ENCODE assay signal across 30 cellular contexts in genomic region chr1:41368384-41368783, GRCh38.
DNase-seq lines count a peak whose midpoint lies in the region; ATAC-seq and TF ChIP-seq lines count a peak whose summit lies in the region.
"Had no signal": no experiment of that assay in that cellular context is flagged by ENCODE, and none has a peak within 500 bp of the region (broad histone marks: within the 10 kb centered on the region; RNA-seq: fewer than 3 reads in every experiment).

No MANE protein-coding gene starts in this region.

- H3K27ac Mint-ChIP-seq in nephron = peak overlapping the region in 2 of 3 experiments; percentile 5 to 68
- H3K27ac Mint-ChIP-seq: activated CD4-positive, alpha-beta T cell treated with anti-CD3 and anti-CD28 coated beads, Interleukin-2, amount 10 ng/mL, durations not matched to agents 24 days and 14 days; activated naive CD4-positive, alpha-beta T cell treated with anti-CD3 and anti-CD28 coated beads, Interleukin-2, amount 50 U/mL, for 72 hours; CD14-positive monocyte; HFFc6 had no signal

- peaks cover 82% of the 10 kb centered on the region for H3K4me1 Mint-ChIP-seq in nephron
- H3K4me1 Mint-ChIP-seq: activated CD4-positive, alpha-beta T cell treated with anti-CD3 and anti-CD28 coated beads, Interleukin-2, amount 10 ng/mL, durations not matched to agents 24 days and 14 days had no signal

- DNase-seq in DMS53 (lab: John Stamatoyannopoulos, UW) (peak; percentile 63), DMS53 treated with DMSO at 0.1 percent for 48 hours (lab: John Stamatoyannopoulos, UW; ENCODE audit: unreplicated experiment) (no peak), DMS 273 (lab: John Stamatoyannopoulos, UW; ENCODE audit: unreplicated experiment) (peak; percentile 100), NCI-H524 treated with DMSO at 0.1 percent for 48 hours (lab: John Stamatoyannopoulos, UW) (peak; percentile 48), NCI-H345 treated with DMSO at 0.1 percent for 48 hours (lab: John Stamatoyannopoulos, UW; ENCODE audit: unreplicated experiment) (no peak)
- DNase-seq in activated CD4-positive, alpha-beta T cell treated with anti-CD3 and anti-CD28 coated beads, Interleukin-2, amount 50 U/mL, for 48 hours = no peak
- DNase-seq: activated CD4-positive, alpha-beta T cell treated with anti-CD3 and anti-CD28 coated beads, Interleukin-2, amount 10 ng/mL, durations not matched to agents 24 days and 14 days; activated effector memory CD4-positive, alpha-beta T cell treated with Interleukin-2 at 50 U/mL for 16 hours; activated T-cell treated with anti-CD3 and anti-CD28 coated beads, Interleukin-2, amount 50 U/mL, for 1 hour; amygdala; foreskin melanocyte; GM23248; heart left ventricle; HFFc6; kidney glomerular epithelial cell; midbrain; naive B cell; NCI-H1436; NCI-H526 treated with DMSO at 0.1 percent for 48 hours; sigmoid colon; stimulated activated CD4-positive, alpha-beta T cell treated with anti-CD3 and anti-CD28 coated beads, Interleukin-12 subunit alpha, Interleukin-12 subunit beta, amount 100 ng/mL, for 4 hours; stimulated activated CD4-positive, alpha-beta T cell treated with anti-CD3 and anti-CD28 coated beads, Interleukin-2, amount 100 ng/mL, for 48 hours; T1000; upper lobe of left lung had no signal

- H3K9me3 Mint-ChIP-seq in nephron = no peaks in the 10 kb centered on the region
- H3K9me3 Mint-ChIP-seq: activated CD4-positive, alpha-beta T cell treated with anti-CD3 and anti-CD28 coated beads, Interleukin-2, amount 10 ng/mL, durations not matched to agents 24 days and 14 days; activated naive CD4-positive, alpha-beta T cell treated with anti-CD3 and anti-CD28 coated beads, Interleukin-2, amount 50 U/mL, for 72 hours; HFFc6; IgD-negative memory B cell; naive B cell had no signal

- no peak for ATAC-seq in HG03196 (IDR thresholded peaks at IDR 0.05; ENCODE audit: unreplicated experiment)
- ATAC-seq: activated naive CD4-positive, alpha-beta T cell treated with anti-CD3 and anti-CD28 coated beads, Interleukin-2, amount 50 U/mL, for 72 hours; heart left ventricle; psoas muscle had no signal

- peaks cover 35% of the 10 kb centered on the region for H3K27me3 Mint-ChIP-seq in nephron (ENCODE audit: low read depth)

- H3K36me3 Mint-ChIP-seq in nephron (ENCODE audit: low read depth) = no peaks in the 10 kb centered on the region
- H3K36me3 Mint-ChIP-seq: activated naive CD4-positive, alpha-beta T cell treated with anti-CD3 and anti-CD28 coated beads, Interleukin-2, amount 50 U/mL, for 72 hours; naive B cell had no signal

- no peak for TF ChIP-seq CTCF in nephron (IDR thresholded peaks at IDR 0.05; ENCODE audit: unreplicated experiment in 3 of 3)

- peak overlapping the region in 2 of 3 experiments; percentile 48 to 81 for H3K4me3 Mint-ChIP-seq in nephron
- H3K4me3 Mint-ChIP-seq: activated CD4-positive, alpha-beta T cell treated with anti-CD3 and anti-CD28 coated beads, Interleukin-2, amount 10 ng/mL, durations not matched to agents 24 days and 14 days; HFFc6 had no signal

Comparison
In these comparisons a context has a peak if more than half of its experiments do, and no peak if none do; other contexts are left out.
1. DNase-seq: peak in DMS53 (single experiment), DMS 273 (single experiment) and NCI-H524 treated with DMSO at 0.1 percent for 48 hours (single experiment); none in DMS53 treated with DMSO at 0.1 percent for 48 hours (single experiment), NCI-H345 treated with DMSO at 0.1 percent for 48 hours (single experiment) and activated CD4-positive, alpha-beta T cell treated with anti-CD3 and anti-CD28 coated beads, Interleukin-2, amount 50 U/mL, for 48 hours (0 of 2).